ENCODE assay signal across 18 cellular contexts in the genomic region with DNA sequence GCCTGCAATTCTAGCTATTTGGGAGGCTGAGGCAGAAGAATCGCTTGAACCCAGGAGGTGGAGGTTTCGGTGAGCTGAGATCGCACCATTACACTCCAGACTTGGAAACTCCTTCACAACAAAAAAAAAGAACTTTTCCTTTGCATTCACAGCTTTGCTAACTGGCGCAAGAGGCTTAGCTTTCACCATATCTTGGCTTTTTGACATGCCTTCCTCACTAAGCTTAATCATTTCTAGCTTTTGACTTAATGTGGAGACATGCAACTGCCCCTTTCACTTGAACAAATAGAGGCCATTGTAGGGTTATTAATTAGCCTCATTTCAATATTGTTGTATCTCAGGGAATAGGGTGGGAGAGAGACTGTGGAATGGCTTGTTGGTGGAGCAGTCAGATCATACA. TPM values are rescaled to one million over a fixed set of nuclear protein-coding genes. Genes with fewer than 3 reads are reported as not detected.
DNase-seq lines count a peak whose midpoint lies in the region; ATAC-seq and TF ChIP-seq lines count a peak whose summit lies in the region.
"Had no signal": no experiment of that assay in that cellular context is flagged by ENCODE, and none has a peak within 500 bp of the region (broad histone marks: within the 10 kb centered on the region; RNA-seq: fewer than 3 reads in every experiment).

No MANE protein-coding gene starts in this region.

- TF ChIP-seq CTCF in AG04450 (IDR thresholded peaks at IDR 0.05; ENCODE audit: low read depth, low read length) (no peak), RWPE1 (conservative IDR thresholded peaks at IDR 0.05; ENCODE audit: low read depth) (no peak), fibroblast of lung (conservative IDR thresholded peaks at IDR 0.05 in 1 of 2, IDR thresholded peaks at IDR 0.05 in 1 of 2; ENCODE audit: low read depth in 1 of 2, low read length in 2 of 2) (no peak)

- H4K20me1 ChIP-seq in fibroblast of lung (ENCODE audit: control insufficient read depth, extremely low read depth, insufficient read depth, low read length) = no peaks in the 10 kb centered on the region

- peaks cover 85% of the 10 kb centered on the region for H3K79me2 ChIP-seq in fibroblast of lung (ENCODE audit: control insufficient read depth, insufficient read depth, low read length)

- DNase-seq in AG04450 (ENCODE audit: low read depth, low spot score) = no peak
- DNase-seq in RWPE1 (ENCODE audit: low spot score) = no peak
- DNase-seq in fibroblast of lung (ENCODE audit: low read depth in 2 of 2) = peak in 1 of 2 donors; percentile 13
- DNase-seq in renal cortical epithelial cell (ENCODE audit: low read depth) = peak; percentile 72
- DNase-seq in KG1 (lab: John Stamatoyannopoulos, UW) = no peak
- DNase-seq in medulla oblongata (ENCODE audit: extremely low spot score) = no peak
- no peak for DNase-seq in GF-D8 (lab: John Stamatoyannopoulos, UW)
- DNase-seq: Caco-2, erythroblast, GDM1, NCI-H1930, NCI-H446, Right ventricle myocardium superior, small intestine had no signal

- CTCF ChIA-PET in AG04450 (lab: Charles Lee) (interaction anchor here (1.6 kb wide), 1 partner anchor 16 kb away, joined by 5 read pairs; no protein-coding TSS in a partner anchor), RWPE1 (lab: Yijun Ruan, JAX) (no interaction called here)

- no peak overlapping the region for H2AFZ ChIP-seq in fibroblast of lung (ENCODE audit: low read length)

- no peak for ATAC-seq in GM18519 (IDR thresholded peaks at IDR 0.05; ENCODE audit: low FRiP score, unreplicated experiment)
- ATAC-seq: stimulated activated effector memory CD8-positive, alpha-beta T cell treated with anti-CD3 and anti-CD28 coated beads, Interleukin-12 subunit alpha, Interleukin-12 subunit beta, amount 100 ng/mL, for 72 hours; WTC11 had no signal

- H3K36me3 ChIP-seq in fibroblast of lung (ENCODE audit: control insufficient read depth, insufficient read depth, low read length) = peaks cover 2% of the 10 kb centered on the region
- H3K36me3 ChIP-seq: ovary had no signal

- H3K4me2 ChIP-seq in fibroblast of lung (ENCODE audit: extremely low read depth, insufficient read depth, low read length) = peak overlapping the region; percentile 48

- H3K4me1 ChIP-seq in fibroblast of lung (ENCODE audit: control insufficient read depth, extremely low read depth, insufficient read depth, low read length) = peaks cover 12% of the 10 kb centered on the region
- H3K4me1 ChIP-seq: Caco-2 had no signal

- H3K9me3 ChIP-seq in AG04450 (ENCODE audit: control insufficient read depth, insufficient read depth, low read length) (no peaks in the 10 kb centered on the region), fibroblast of lung (ENCODE audit: control insufficient read depth, insufficient read depth, low read depth, low read length) (no peaks in the 10 kb centered on the region)
- H3K9me3 ChIP-seq: Caco-2, ovary had no signal

- H3K9ac ChIP-seq in fibroblast of lung (ENCODE audit: insufficient read depth, low read length) = no peak overlapping the region

- no peaks in the 10 kb centered on the region for H3K27me3 ChIP-seq in AG04450 (ENCODE audit: control insufficient read depth, insufficient read depth, low read length)
- no peaks in the 10 kb centered on the region for H3K27me3 ChIP-seq in fibroblast of lung (ENCODE audit: control insufficient read depth, insufficient read depth, low read length)
- H3K27me3 ChIP-seq: ovary had no signal

- no peak overlapping the region for H3K4me3 ChIP-seq in AG04450 (ENCODE audit: low read depth, low read length)
- H3K4me3 ChIP-seq in fibroblast of lung (replicated peaks in 1 of 4; ENCODE audit: control extremely low read depth in 1 of 4, insufficient read depth in 1 of 4, low read depth in 3 of 4, low read length in 4 of 4) = peak overlapping the region in 1 of 4 experiments; percentile 10
- H3K4me3 ChIP-seq: ovary had no signal

- POLR2A ChIA-PET in AG04450 (lab: Yijun Ruan, JAX) = interaction anchor here (0.8 to 1.1 kb wide), 3 partner anchors 9 to 63 kb away, joined by 3 read pairs; partner anchors contain the start of genes KPNA6, TMEM39B and TXLNA
- POLR2A ChIA-PET in RWPE1 (lab: Yijun Ruan, JAX; ENCODE audit: low non-redundant PET) = no interaction called here

- H3K27ac ChIP-seq in AG04450 (ENCODE audit: low read depth, low read length) = peak overlapping the region; percentile 53
- H3K27ac ChIP-seq in RWPE1 = peak overlapping the region; percentile 67
- H3K27ac ChIP-seq in fibroblast of lung (ENCODE audit: insufficient read depth, low read length) = peak overlapping the region; percentile 38
- H3K27ac ChIP-seq: ovary had no signal

RNA-seq across cellular contexts. Expression of gene KPNA6, which starts 8.7 kb away (rescaled TPM):
- 45.9 and 54.4 TPM in 2 replicates for polyA plus RNA-seq in AG04450 (2011; rRNA removed)
- 60.1 and 62.1 TPM in 2 replicates for polyA minus RNA-seq in AG04450 (2011; rRNA and poly(A)+ RNA removed)
- total RNA-seq in fibroblast of lung = 27.0 and 40.1 TPM in 2 replicates
- 44.4 and 48.5 TPM in 2 replicates for polyA plus RNA-seq in fibroblast of lung
- 29.5 and 32.5 TPM in 2 replicates for polyA plus RNA-seq in fibroblast of lung (2012)
- 60.3 and 70.8 TPM in 2 replicates for polyA minus RNA-seq in fibroblast of lung (ENCODE audit: low replicate concordance)
- 43.1 and 67.9 TPM in 2 replicates for total RNA-seq in renal cortical epithelial cell

RNA-seq across cellular contexts. Expression of gene TMEM39B, which starts 43.8 kb away (rescaled TPM):
- polyA plus RNA-seq in AG04450 (2011; rRNA removed) (16.2 and 21.0 TPM in 2 replicates), fibroblast of lung (11.1 and 15.0 TPM in 2 replicates)
- 26.9 and 37.1 TPM in 2 replicates for polyA minus RNA-seq in AG04450 (2011; rRNA and poly(A)+ RNA removed)
- total RNA-seq in fibroblast of lung (4.4 and 7.9 TPM in 2 replicates), renal cortical epithelial cell (3.1 and 4.7 TPM in 2 replicates)
- polyA plus RNA-seq in fibroblast of lung (2012) = 18.9 and 20.8 TPM in 2 replicates
- 37.6 and 58.4 TPM in 2 replicates for polyA minus RNA-seq in fibroblast of lung (ENCODE audit: low replicate concordance)
